In genomic region chr16:4081035-4081434, GRCh38 we compare ENCODE assay signal across 13 cellular contexts. TPM values are rescaled to one million over a fixed set of nuclear protein-coding genes. Genes with fewer than 3 reads are reported as not detected.
A peak's percentile ranks its signal among the peaks of the same experiment; 100 is the strongest.
DNase-seq lines count a peak whose midpoint lies in the region; ATAC-seq, FAIRE-seq and TF ChIP-seq lines count a peak whose summit lies in the region.
"Had no signal": no experiment of that assay in that cellular context is flagged by ENCODE, and none has a peak within 500 bp of the region (broad histone marks: within the 10 kb centered on the region; RNA-seq: fewer than 3 reads in every experiment).

No MANE protein-coding gene starts in this region.

- peaks cover 37% of the 10 kb centered on the region for H3K79me2 ChIP-seq in HepG2 (ENCODE audit: insufficient read depth, low read length)

- H3K4me3 Mint-ChIP-seq in naive thymus-derived CD8-positive, alpha-beta T cell = peak overlapping the region; percentile 37 to 83 (median 67)
- H3K4me3 Mint-ChIP-seq: B cell, neural crest cell, WTC11 had no signal

- H4K20me1 ChIP-seq in HepG2 (ENCODE audit: insufficient read depth, low read length) = 0 out of 2 replicates have a peak, but pooled peaks cover 9% of the 10 kb centered on the region

- H3K9me3 ChIP-seq in right lobe of liver = no peaks in the 10 kb centered on the region
- H3K9me3 ChIP-seq in HepG2 (ENCODE audit: low read length) = no peaks in the 10 kb centered on the region
- H3K9me3 ChIP-seq in adipocyte (ENCODE audit: control insufficient read depth, low read length) = no peaks in the 10 kb centered on the region
- H3K9me3 ChIP-seq in aorta (ENCODE audit: control insufficient read depth, low read length) = no peaks in the 10 kb centered on the region

- WGBS in right lobe of liver (ENCODE audit: insufficient coverage, low coverage, low lambda C conversion rate, missing lambda C conversion rate) = 31% methylated on average over 9 of the region's 10 CpGs
- 95% methylated on average over 9 of the region's 10 CpGs for WGBS in HepG2 (ENCODE audit: low lambda C conversion rate)
- WGBS in aorta, 2 donors = 8 to 10% methylated on average over 10 of the region's 10 CpGs

- peak in 1 of 3 donors; percentile 18 for DNase-seq in right lobe of liver
- no peak for DNase-seq in HepG2 (ENCODE audit: low spot score)
- DNase-seq in adipocyte (ENCODE audit: low read depth) = peak; percentile 13
- DNase-seq in naive thymus-derived CD8-positive, alpha-beta T cell = no peak
- DNase-seq in aorta = no peak
- DNase-seq in NOMO-1 (lab: John Stamatoyannopoulos, UW; ENCODE audit: unreplicated experiment in 2 of 2) = no peak
- DNase-seq: NCI-H446 treated with DMSO at 0.1 percent for 48 hours had no signal

- H3K27ac ChIP-seq in right lobe of liver (no peak overlapping the region), HepG2 (ENCODE audit: extremely low read length, insufficient read depth, low read length) (no peak overlapping the region), aorta (ENCODE audit: low read depth in 1 of 2, low read length in 2 of 2) (peak overlapping the region in 1 of 2 donors; percentile 4)

- CTCF ChIA-PET in HepG2 (lab: Yijun Ruan, JAX; ENCODE audit: low intra/inter-chr PET ratio, low total read pairs) = no interaction called here

- no peak overlapping the region for H3K4me3 ChIP-seq in right lobe of liver
- H3K4me3 ChIP-seq in HepG2 (replicated peaks in 1 of 3; ENCODE audit: insufficient read depth in 1 of 3, low read depth in 2 of 3, low read length in 3 of 3) = no peak overlapping the region
- no peak overlapping the region for H3K4me3 ChIP-seq in adipocyte (ENCODE audit: low read length)
- H3K4me3 ChIP-seq in aorta (ENCODE audit: low read length in 2 of 2) = no peak overlapping the region

- H2AFZ ChIP-seq in HepG2 (ENCODE audit: low read length) = no peak overlapping the region

- in situ Hi-C loops in HepG2 (cut with HindIII; ENCODE audit: extremely low pct_ligation_motif_present, low pct_unique_long_range_greater_than_20kb) = no loop called here

- peaks cover 5 to 38% (median 34%) of the 10 kb centered on the region in 4 donors for H3K4me1 Mint-ChIP-seq in naive thymus-derived CD8-positive, alpha-beta T cell
- H3K4me1 Mint-ChIP-seq: B cell had no signal

- no peaks in the 10 kb centered on the region for H3K9me3 Mint-ChIP-seq in naive thymus-derived CD8-positive, alpha-beta T cell

- ATAC-seq in right lobe of liver (peak; percentile 40 to 74 (median 62)), HepG2 (no peak; the same call in 2 of the 3 replicates), aorta (ENCODE audit: low FRiP score) (peak; percentile 33), esophagus mucosa (no peak), GM21528 (IDR thresholded peaks at IDR 0.05; ENCODE audit: low FRiP score, unreplicated experiment) (no peak)
- ATAC-seq in naive thymus-derived CD8-positive, alpha-beta T cell = no peak
- ATAC-seq: WTC11 had no signal

- H3K27me3 Mint-ChIP-seq in naive thymus-derived CD8-positive, alpha-beta T cell = no peaks in the 10 kb centered on the region

- TF ChIP-seq POLR2A in right lobe of liver (IDR thresholded peaks at IDR 0.05) (no peak), HepG2 (IDR thresholded peaks at IDR 0.05; ENCODE audit: insufficient read depth in 1 of 2, low read depth in 2 of 2, low read length in 2 of 2) (no peak)

- H3K36me3 Mint-ChIP-seq in naive thymus-derived CD8-positive, alpha-beta T cell = no peaks in the 10 kb centered on the region
- H3K36me3 Mint-ChIP-seq: WTC11 had no signal

- H3K27me3 ChIP-seq in right lobe of liver (no peaks in the 10 kb centered on the region), HepG2 (ENCODE audit: control insufficient read depth in 1 of 2, insufficient read depth in 2 of 2, low read length in 2 of 2) (no peaks in the 10 kb centered on the region), adipocyte (replicated peaks; ENCODE audit: control insufficient read depth, insufficient read depth, low read length) (no peaks in the 10 kb centered on the region), aorta (ENCODE audit: control insufficient read depth in 1 of 2, insufficient read depth in 2 of 2, low read length in 1 of 2) (no peaks in the 10 kb centered on the region)

- POLR2A ChIA-PET in HepG2 (lab: Yijun Ruan, JAX) = no interaction called here
- POLR2A ChIA-PET in naive thymus-derived CD8-positive, alpha-beta T cell (lab: Charles Lee) = interaction anchor here (0.7 kb wide), 1 partner anchor 39 kb away, joined by 3 read pairs; no protein-coding TSS in a partner anchor

- intact Hi-C loops in right lobe of liver (cut with DNase I) = no loop called here
- intact Hi-C loops in HepG2 (cut with micrococcal nuclease; ENCODE audit: unreplicated experiment) = no loop called here
- intact Hi-C loops in aorta (cut with DNase I) = no loop called here

- H3K4me2 ChIP-seq in HepG2 (ENCODE audit: low read depth, low read length) = no peak overlapping the region

- TF ChIP-seq CTCF in right lobe of liver (IDR thresholded peaks at IDR 0.05) (no peak), HepG2 (CRISPR knock-in tag; IDR thresholded peaks at IDR 0.05) (no peak)

- no peak for FAIRE-seq in HepG2 (lab: Jason Lieb, UNC)
- FAIRE-seq: keratinocyte had no signal

- no peak for TF ChIP-seq EP300 in HepG2 (IDR thresholded peaks at IDR 0.05; ENCODE audit: low read depth in 2 of 2, low read length in 2 of 2)
- TF ChIP-seq EP300 in HepG2 (CRISPR knock-in tag; IDR thresholded peaks at IDR 0.05; ENCODE audit: borderline replicate concordance) = no peak

- no peak for TF ChIP-seq RAD21 in HepG2 (CRISPR knock-in tag; IDR thresholded peaks at IDR 0.05)

- no peak overlapping the region for H3K9ac ChIP-seq in HepG2 (ENCODE audit: insufficient read depth, low read depth, low read length)
- H3K9ac ChIP-seq in adipocyte (ENCODE audit: low read length) = no peak overlapping the region

- H3K4me1 ChIP-seq in right lobe of liver (peaks cover 0 to 7% (median 3%) of the 10 kb centered on the region in 4 donors), HepG2 (ENCODE audit: insufficient read depth, low read length) (peaks cover 9% of the 10 kb centered on the region; the same call in 1 of the 2 replicates), adipocyte (ENCODE audit: control insufficient read depth, insufficient read depth, low read length) (peaks cover 7% of the 10 kb centered on the region), aorta (ENCODE audit: control insufficient read depth in 1 of 2, insufficient read depth in 2 of 2, low read length in 2 of 2) (peaks cover 0 to 3% of the 10 kb centered on the region in 2 donors)

- no TSS peak for BruUV-seq in HepG2 (replicated peaks; lab: Mats Ljungman, UMichigan)

- H3K27ac Mint-ChIP-seq in naive thymus-derived CD8-positive, alpha-beta T cell = peak overlapping the region in 5 of 10 donors; percentile 25 to 63 (median 35)
- H3K27ac Mint-ChIP-seq: B cell, WTC11 had no signal

- H3K36me3 ChIP-seq in right lobe of liver (no peaks in the 10 kb centered on the region), HepG2 (replicated peaks in 1 of 2; ENCODE audit: control insufficient read depth in 1 of 2, insufficient read depth in 2 of 2, low read length in 2 of 2) (peaks cover 0 to 4% of the 10 kb centered on the region in 2 experiments; a peak in 2 of 5 replicates), adipocyte (ENCODE audit: control insufficient read depth, insufficient read depth, low read length, severe bottlenecking) (no peaks in the 10 kb centered on the region), aorta (ENCODE audit: control insufficient read depth in 1 of 2, insufficient read depth in 2 of 2, low read length in 1 of 2) (no peaks in the 10 kb centered on the region)

TF ChIP-seq in HepG2, 621 proteins besides CTCF, POLR2A, EP300 and RAD21 (continues in another document):
- TF ChIP-seq ZNF160 (CRISPR knock-in tag; IDR thresholded peaks at IDR 0.05) = no peak
- no peak for TF ChIP-seq ZEB1 (IDR thresholded peaks at IDR 0.05; ENCODE audit: insufficient replicate concordance, low read depth)

RNA-seq across cellular contexts. Expression of gene ADCY9, which starts 35.2 kb away (rescaled TPM):
- 10 to 100 TPM; 17.3 to 41.5 (median 25.6) TPM for total RNA-seq in right lobe of liver
- 9.6 and 11.2 TPM in 2 replicates for total RNA-seq in HepG2 (2016; rRNA removed; fragmentation: Illumina TruSeq; extraction: Trizol)
- 6.9 and 7.1 TPM in 2 replicates for total RNA-seq in HepG2 (2016; cell fraction: cytosol; rRNA removed; fragmentation: Illumina TruSeq; extraction: Trizol; ENCODE audit: low read depth)
- total RNA-seq in HepG2 (2016; cell fraction: insoluble cytoplasmic fraction; rRNA removed; fragmentation: Illumina TruSeq; extraction: Trizol) = 7.0 and 12.1 TPM in 2 replicates
- total RNA-seq in HepG2 (2016; cell fraction: membrane; rRNA removed; fragmentation: Illumina TruSeq; extraction: Trizol) = 4.4 and 4.6 TPM in 2 replicates
- 15.9 and 17.5 TPM in 2 replicates for total RNA-seq in HepG2 (2016; cell fraction: nucleus; rRNA removed; fragmentation: Illumina TruSeq; extraction: Trizol)
- polyA plus RNA-seq in HepG2 (2011; rRNA removed) = 13.6 and 13.9 TPM in 2 replicates
- polyA plus RNA-seq in HepG2 (2011; cell fraction: cytosol; rRNA removed) = 15.9 and 17.7 TPM in 2 replicates
- 26.9 and 30.6 TPM in 2 replicates for polyA plus RNA-seq in HepG2 (2011; cell fraction: nucleus; rRNA removed)
- polyA plus RNA-seq in HepG2 (2012) = 15.9 and 19.6 TPM in 2 replicates
- polyA plus RNA-seq in HepG2 (2016; cell fraction: cytosol; fragmentation: Illumina TruSeq; extraction: Trizol; ENCODE audit: low read depth) = 0.63 and 1.1 TPM in 2 replicates
- polyA plus RNA-seq in HepG2 (2016; cell fraction: insoluble cytoplasmic fraction; fragmentation: Illumina TruSeq; extraction: Trizol; ENCODE audit: low read depth) = 5.6 and 8.0 TPM in 2 replicates
- 2.0 and 2.1 TPM in 2 replicates for polyA plus RNA-seq in HepG2 (2016; cell fraction: membrane; fragmentation: Illumina TruSeq; extraction: Trizol; ENCODE audit: low read depth)
- polyA plus RNA-seq in HepG2 (2016; cell fraction: nucleus; fragmentation: Illumina TruSeq; extraction: Trizol; ENCODE audit: insufficient read depth, low read depth) = 16.3 and 17.4 TPM in 2 replicates
- 21.8 and 108 TPM in 2 replicates for polyA minus RNA-seq in HepG2 (2011; rRNA and poly(A)+ RNA removed; ENCODE audit: low replicate concordance)
- polyA minus RNA-seq in HepG2 (2011; cell fraction: cytosol; rRNA and poly(A)+ RNA removed) = 53.6 and 62.1 TPM in 2 replicates
- 33.7 and 36.4 TPM in 2 replicates for polyA minus RNA-seq in HepG2 (2011; cell fraction: nucleus; rRNA and poly(A)+ RNA removed)
- total RNA-seq in naive thymus-derived CD8-positive, alpha-beta T cell = 1 to 10 TPM; 6.2 to 6.5 TPM
- polyA plus RNA-seq in naive thymus-derived CD8-positive, alpha-beta T cell = under 1 TPM; 0.20 to 0.75 (median 0.71) TPM
- total RNA-seq in aorta = 10 to 100 TPM; 30.6 to 40.1 TPM
- polyA plus RNA-seq in aorta = 10 to 100 TPM in 1 of 2 donors, 1 to 10 TPM in 1; 7.9 to 18.8 TPM
- total RNA-seq in esophagus mucosa = 5.3 TPM

Comparison
In these comparisons a context has a peak if more than half of its experiments do, and no peak if none do; other contexts are left out.
1. ATAC-seq: peak in right lobe of liver (4 of 4) and aorta (single experiment); none in HepG2 (single experiment), naive thymus-derived CD8-positive, alpha-beta T cell (0 of 2), esophagus mucosa (single experiment) and GM21528 (single experiment).